In genomic region chr15:78976691-78977090, GRCh38 we compare ENCODE assay signal across 13 cellular contexts. TPM values are rescaled to one million over a fixed set of nuclear protein-coding genes. Genes with fewer than 3 reads are reported as not detected.
A peak's percentile ranks its signal among the peaks of the same experiment; 100 is the strongest.
DNase-seq lines count a peak whose midpoint lies in the region; ATAC-seq, FAIRE-seq and TF ChIP-seq lines count a peak whose summit lies in the region.
"Had no signal": no experiment of that assay in that cellular context is flagged by ENCODE, and none has a peak within 500 bp of the region (broad histone marks: within the 10 kb centered on the region; RNA-seq: fewer than 3 reads in every experiment).

No MANE protein-coding gene starts in this region.

- no peak overlapping the region for H3K4me3 Mint-ChIP-seq in activated CD4-positive, alpha-beta T cell treated with anti-CD3 and anti-CD28 coated beads for 36 hours
- H3K4me3 Mint-ChIP-seq: CD4-positive, CD25-positive, alpha-beta regulatory T cell had no signal

- in situ Hi-C loops in HepG2 (cut with HindIII; ENCODE audit: extremely low pct_ligation_motif_present, low pct_unique_long_range_greater_than_20kb), result no loop called here

- POLR2A ChIA-PET in HepG2 (lab: Yijun Ruan, JAX), result interaction anchor here (1.0 to 1.4 kb wide), 2 partner anchors 17 to 32 kb away, joined by 3 to 4 read pairs; partner anchors contain the start of gene CTSH
- POLR2A ChIA-PET in activated CD4-positive, alpha-beta T cell treated with anti-CD3 and anti-CD28 coated beads for 36 hours (lab: Charles Lee), result no interaction called here

- no peaks in the 10 kb centered on the region for H3K36me3 Mint-ChIP-seq in activated CD4-positive, alpha-beta T cell treated with anti-CD3 and anti-CD28 coated beads for 36 hours (ENCODE audit: low read depth)
- H3K36me3 Mint-ChIP-seq: CD4-positive, CD25-positive, alpha-beta regulatory T cell had no signal

- no TSS peak for BruUV-seq in HepG2 (replicated peaks; lab: Mats Ljungman, UMichigan)

- no peaks in the 10 kb centered on the region for H4K20me1 ChIP-seq in HepG2 (ENCODE audit: insufficient read depth, low read length)

- H3K36me3 ChIP-seq in HepG2 (replicated peaks in 1 of 2; ENCODE audit: control insufficient read depth in 1 of 2, insufficient read depth in 2 of 2, low read length in 2 of 2), result no peaks in the 10 kb centered on the region
- H3K36me3 ChIP-seq: thoracic aorta had no signal

- H3K27me3 Mint-ChIP-seq in activated CD4-positive, alpha-beta T cell treated with anti-CD3 and anti-CD28 coated beads for 36 hours, result peaks cover 2% of the 10 kb centered on the region

- intact Hi-C loops in HepG2 (cut with micrococcal nuclease; ENCODE audit: unreplicated experiment), result no loop called here
- intact Hi-C loops in activated CD4-positive, alpha-beta T cell treated with anti-CD3 and anti-CD28 coated beads for 36 hours (cut with DNase I, micrococcal nuclease), result loop anchor here in 1 of 2 experiments (5.0 kb wide), 1 partner anchor 114 kb away; no protein-coding TSS in a partner anchor

- H3K4me2 ChIP-seq in HepG2 (ENCODE audit: low read depth, low read length), result no peak overlapping the region

- H3K4me3 ChIP-seq in HepG2 (replicated peaks in 1 of 3; ENCODE audit: insufficient read depth in 1 of 3, low read depth in 2 of 3, low read length in 3 of 3), result no peak overlapping the region
- H3K4me3 ChIP-seq: thoracic aorta had no signal

- no peak for FAIRE-seq in HepG2 (lab: Jason Lieb, UNC)
- FAIRE-seq: astrocyte, endometrium had no signal

- H3K27ac Mint-ChIP-seq in activated CD4-positive, alpha-beta T cell treated with anti-CD3 and anti-CD28 coated beads for 36 hours, result no peak overlapping the region
- H3K27ac Mint-ChIP-seq: CD4-positive, CD25-positive, alpha-beta regulatory T cell had no signal

- no peaks in the 10 kb centered on the region for H3K9me3 Mint-ChIP-seq in activated CD4-positive, alpha-beta T cell treated with anti-CD3 and anti-CD28 coated beads for 36 hours (ENCODE audit: low read depth)

- no peak for TF ChIP-seq RAD21 in HepG2 (CRISPR knock-in tag; IDR thresholded peaks at IDR 0.05)

- no peak overlapping the region for H3K27ac ChIP-seq in HepG2 (ENCODE audit: extremely low read length, insufficient read depth, low read length)
- H3K27ac ChIP-seq: thoracic aorta had no signal

- no peak overlapping the region for H3K9ac ChIP-seq in HepG2 (ENCODE audit: insufficient read depth, low read depth, low read length)

- H3K9me3 ChIP-seq in HepG2 (ENCODE audit: low read length), result no peaks in the 10 kb centered on the region
- H3K9me3 ChIP-seq: thoracic aorta had no signal

- H3K4me1 ChIP-seq in HepG2 (ENCODE audit: insufficient read depth, low read length), result peaks cover 33% of the 10 kb centered on the region

- WGBS in HepG2 (ENCODE audit: low lambda C conversion rate), result 94% methylated on average over 7 of the region's 7 CpGs

- no peak for TF ChIP-seq EP300 in HepG2 (IDR thresholded peaks at IDR 0.05; ENCODE audit: low read depth in 2 of 2, low read length in 2 of 2)
- TF ChIP-seq EP300 in HepG2 (CRISPR knock-in tag; IDR thresholded peaks at IDR 0.05; ENCODE audit: borderline replicate concordance), result no peak

- no peak for TF ChIP-seq POLR2A in HepG2 (IDR thresholded peaks at IDR 0.05; ENCODE audit: insufficient read depth in 1 of 2, low read depth in 2 of 2, low read length in 2 of 2)

- no peaks in the 10 kb centered on the region for H3K79me2 ChIP-seq in HepG2 (ENCODE audit: insufficient read depth, low read length)

- peaks cover 2% of the 10 kb centered on the region for H3K4me1 Mint-ChIP-seq in activated CD4-positive, alpha-beta T cell treated with anti-CD3 and anti-CD28 coated beads for 36 hours

- DNase-seq in HepG2 (ENCODE audit: low spot score) (no peak), NCI-H446 treated with DMSO at 0.1 percent for 48 hours (lab: John Stamatoyannopoulos, UW) (no peak), A172 (ENCODE audit: low spot score) (no peak)
- no peak for DNase-seq in activated effector memory CD4-positive, alpha-beta T cell treated with anti-CD3 and anti-CD28 coated beads, Interleukin-2, amount 50 U/mL, for 16 hours
- no peak for DNase-seq in activated CD4-positive, alpha-beta T cell treated with anti-CD3 and anti-CD28 coated beads for 36 hours
- DNase-seq: activated T-cell treated with anti-CD3 and anti-CD28 coated beads, Interleukin-2, amount 50 U/mL, for 1 hour had no signal

- no peaks in the 10 kb centered on the region for H3K27me3 ChIP-seq in HepG2 (ENCODE audit: control insufficient read depth in 1 of 2, insufficient read depth in 2 of 2, low read length in 2 of 2)

- CTCF ChIA-PET in HepG2 (lab: Yijun Ruan, JAX; ENCODE audit: low intra/inter-chr PET ratio, low total read pairs), result no interaction called here
- CTCF ChIA-PET in activated CD4-positive, alpha-beta T cell treated with anti-CD3 and anti-CD28 coated beads for 36 hours (lab: Charles Lee), result interaction anchor here (0.5 kb wide), 1 partner anchor 35 kb away, joined by 3 read pairs; no protein-coding TSS in a partner anchor

- no peak for TF ChIP-seq CTCF in HepG2 (CRISPR knock-in tag; IDR thresholded peaks at IDR 0.05)

- ATAC-seq in GM18498 (IDR thresholded peaks at IDR 0.05; ENCODE audit: unreplicated experiment) (peak; percentile 34), GM21515 (IDR thresholded peaks at IDR 0.05; ENCODE audit: unreplicated experiment) (peak; percentile 4), HG03442 (IDR thresholded peaks at IDR 0.05; ENCODE audit: unreplicated experiment) (peak; percentile 16), HepG2 (no peak)
- ATAC-seq in activated CD4-positive, alpha-beta T cell treated with anti-CD3 and anti-CD28 coated beads for 36 hours, result no peak

- no peak overlapping the region for H2AFZ ChIP-seq in HepG2 (ENCODE audit: low read length)

TF ChIP-seq in HepG2, 621 proteins besides CTCF, POLR2A, EP300 and RAD21:
- TF ChIP-seq MED13 (CRISPR knock-in tag; IDR thresholded peaks at IDR 0.05) (no peak), ZNF687 (CRISPR knock-in tag; IDR thresholded peaks at IDR 0.05) (peak; percentile 20; the same call in 1 of the 2 replicates)
TF ChIP-seq in HepG2: peak in this region for 1.

RNA-seq across cellular contexts. Expression of gene CTSH, which starts 31.8 kb away (rescaled TPM):
- 145 and 265 TPM in 2 replicates for total RNA-seq in HepG2 (2016; rRNA removed; fragmentation: Illumina TruSeq; extraction: Trizol)
- total RNA-seq in HepG2 (2016; cell fraction: cytosol; rRNA removed; fragmentation: Illumina TruSeq; extraction: Trizol; ENCODE audit: low read depth), result 38.3 and 41.8 TPM in 2 replicates
- total RNA-seq in HepG2 (2016; cell fraction: insoluble cytoplasmic fraction; rRNA removed; fragmentation: Illumina TruSeq; extraction: Trizol), result 147 and 263 TPM in 2 replicates
- total RNA-seq in HepG2 (2016; cell fraction: membrane; rRNA removed; fragmentation: Illumina TruSeq; extraction: Trizol), result 76.7 and 76.8 TPM in 2 replicates
- 192 and 212 TPM in 2 replicates for total RNA-seq in HepG2 (2016; cell fraction: nucleus; rRNA removed; fragmentation: Illumina TruSeq; extraction: Trizol)
- polyA plus RNA-seq in HepG2 (2011; rRNA removed), result 653 and 707 TPM in 2 replicates
- polyA plus RNA-seq in HepG2 (2011; cell fraction: cytosol; rRNA removed), result 619 and 690 TPM in 2 replicates
- 438 and 468 TPM in 2 replicates for polyA plus RNA-seq in HepG2 (2011; cell fraction: nucleus; rRNA removed)
- 370 and 429 TPM in 2 replicates for polyA plus RNA-seq in HepG2 (2012)
- polyA plus RNA-seq in HepG2 (2016; cell fraction: cytosol; fragmentation: Illumina TruSeq; extraction: Trizol; ENCODE audit: low read depth), result 85.5 and 99.3 TPM in 2 replicates
- polyA plus RNA-seq in HepG2 (2016; cell fraction: insoluble cytoplasmic fraction; fragmentation: Illumina TruSeq; extraction: Trizol; ENCODE audit: low read depth), result 143 and 146 TPM in 2 replicates
- 90.8 and 95.9 TPM in 2 replicates for polyA plus RNA-seq in HepG2 (2016; cell fraction: membrane; fragmentation: Illumina TruSeq; extraction: Trizol; ENCODE audit: low read depth)
- polyA plus RNA-seq in HepG2 (2016; cell fraction: nucleus; fragmentation: Illumina TruSeq; extraction: Trizol; ENCODE audit: insufficient read depth, low read depth), result 337 and 346 TPM in 2 replicates
- polyA minus RNA-seq in HepG2 (2011; rRNA and poly(A)+ RNA removed; ENCODE audit: low replicate concordance), result 0.44 and 261 TPM in 2 replicates
- 172 and 190 TPM in 2 replicates for polyA minus RNA-seq in HepG2 (2011; cell fraction: cytosol; rRNA and poly(A)+ RNA removed)
- polyA minus RNA-seq in HepG2 (2011; cell fraction: nucleus; rRNA and poly(A)+ RNA removed), result 126 and 165 TPM in 2 replicates
- 52.8 and 58.4 TPM in 2 replicates for total RNA-seq in A172 (2014; rRNA removed; shearing (Covaris generic))
- total RNA-seq in activated CD4-positive, alpha-beta T cell treated with anti-CD3 and anti-CD28 coated beads for 36 hours, result 10 to 100 TPM; 11.2 to 15.1 TPM

Comparison
In these comparisons a context has a peak if more than half of its experiments do, and no peak if none do; other contexts are left out.
1. ATAC-seq: peak in GM18498 (single experiment), GM21515 (single experiment) and HG03442 (single experiment); none in HepG2 (single experiment) and activated CD4-positive, alpha-beta T cell treated with anti-CD3 and anti-CD28 coated beads for 36 hours (single experiment).